Comparison of ENCODE assay signal across 13 cellular contexts in genomic region chr7:42071372-42072261, GRCh38.
A peak's percentile ranks its signal among the peaks of the same experiment; 100 is the strongest.
DNase-seq lines count a peak whose midpoint lies in the region; ATAC-seq, FAIRE-seq and TF ChIP-seq lines count a peak whose summit lies in the region.
"Had no signal": no experiment of that assay in that cellular context is flagged by ENCODE, and none has a peak within 500 bp of the region (broad histone marks: within the 10 kb centered on the region; RNA-seq: fewer than 3 reads in every experiment).

No MANE protein-coding gene starts in this region.

- TF ChIP-seq CTCF in cardiac muscle cell (IDR thresholded peaks at IDR 0.05; ENCODE audit: low read depth, low read length) (peak; percentile 15), right atrium auricular region (IDR thresholded peaks at IDR 0.05) (no peak), brain (conservative IDR thresholded peaks at IDR 0.05) (peak in 1 of 2 experiments; percentile 60), left lung (IDR thresholded peaks at IDR 0.05) (peak; percentile 26 to 28), tibial artery (IDR thresholded peaks at IDR 0.05) (peak in 1 of 2 experiments; percentile 11)

- peak overlapping the region; percentile 35 to 81 (median 72) for H3K4me3 Mint-ChIP-seq in brain
- H3K4me3 Mint-ChIP-seq: natural killer cell had no signal

- H3K4me1 Mint-ChIP-seq in brain: peaks cover 100% of the 10 kb centered on the region

- H3K9me3 Mint-ChIP-seq in brain: no peaks in the 10 kb centered on the region
- H3K9me3 Mint-ChIP-seq: natural killer cell had no signal

- no peaks in the 10 kb centered on the region for H3K36me3 ChIP-seq in cardiac muscle cell
- H3K36me3 ChIP-seq in right atrium auricular region: no peaks in the 10 kb centered on the region
- no peaks in the 10 kb centered on the region for H3K36me3 ChIP-seq in left lung
- H3K36me3 ChIP-seq in tibial artery: no peaks in the 10 kb centered on the region
- H3K36me3 ChIP-seq: HAP-1 had no signal

- no peaks in the 10 kb centered on the region for H3K36me3 Mint-ChIP-seq in brain
- H3K36me3 Mint-ChIP-seq: natural killer cell had no signal

- peaks cover 69% of the 10 kb centered on the region for H3K4me1 ChIP-seq in cardiac muscle cell (ENCODE audit: low read depth)
- no peaks in the 10 kb centered on the region for H3K4me1 ChIP-seq in right atrium auricular region
- peaks cover 0 to 4% of the 10 kb centered on the region in 2 donors for H3K4me1 ChIP-seq in left lung
- H3K4me1 ChIP-seq in tibial artery: no peaks in the 10 kb centered on the region

- H3K27ac ChIP-seq in cardiac muscle cell: peak overlapping the region; percentile 68
- H3K27ac ChIP-seq in right atrium auricular region: no peak overlapping the region
- no peak overlapping the region for H3K27ac ChIP-seq in left lung
- H3K27ac ChIP-seq in tibial artery: no peak overlapping the region

- no peaks in the 10 kb centered on the region for H3K9me3 ChIP-seq in cardiac muscle cell (ENCODE audit: low read depth)
- no peaks in the 10 kb centered on the region for H3K9me3 ChIP-seq in right atrium auricular region
- H3K9me3 ChIP-seq in left lung: no peaks in the 10 kb centered on the region
- H3K9me3 ChIP-seq in tibial artery: no peaks in the 10 kb centered on the region
- H3K9me3 ChIP-seq: HAP-1 had no signal

- H3K27ac Mint-ChIP-seq in brain: peak overlapping the region; percentile 86 to 96 (median 95)
- H3K27ac Mint-ChIP-seq: natural killer cell had no signal

- peaks cover 4% of the 10 kb centered on the region for H3K27me3 Mint-ChIP-seq in brain

- H3K4me3 ChIP-seq in cardiac muscle cell (no peak overlapping the region), right atrium auricular region (no peak overlapping the region), left lung (no peak overlapping the region), tibial artery (no peak overlapping the region)
- H3K4me3 ChIP-seq: HAP-1 had no signal

- DNase-seq in cardiac muscle cell (ENCODE audit: low read depth in 1 of 2, low spot score in 1 of 2) (peak; percentile 28 to 58), right atrium auricular region (ENCODE audit: low spot score) (no peak), left lung (no peak), urothelium cell line (ENCODE audit: low spot score) (no peak), tibial artery (no peak), dedifferentiated amniotic fluid mesenchymal stem cell (ENCODE audit: extremely low spot score) (no peak)
- DNase-seq in activated CD4-positive, alpha-beta T cell treated with anti-CD3 and anti-CD28 coated beads for 48 hours: no peak
- DNase-seq: natural killer cell; NCI-H1048; NCI-H69; stimulated activated CD4-positive, alpha-beta T cell treated with anti-CD3 and anti-CD28 coated beads, Interleukin-2, amount 100 ng/mL, for 48 hours had no signal

- FAIRE-seq in urothelium cell line (lab: Jason Lieb, UNC): peak; percentile 53

- intact Hi-C loops in left lung (cut with DNase I): no loop called here
- intact Hi-C loops in tibial artery (cut with DNase I; ENCODE audit: low total_unique reads): no loop called here

- H3K27me3 ChIP-seq in cardiac muscle cell (no peaks in the 10 kb centered on the region), right atrium auricular region (no peaks in the 10 kb centered on the region), left lung (no peaks in the 10 kb centered on the region), tibial artery (no peaks in the 10 kb centered on the region)

- peak; percentile 91 for ATAC-seq in left lung
- ATAC-seq: natural killer cell had no signal

Comparison
In these comparisons a context has a peak if more than half of its experiments do, and no peak if none do; other contexts are left out.
1. DNase-seq: peak in cardiac muscle cell (2 of 2); none in right atrium auricular region (single experiment), left lung (0 of 2), urothelium cell line (single experiment), activated CD4-positive, alpha-beta T cell treated with anti-CD3 and anti-CD28 coated beads for 48 hours (single experiment), tibial artery (0 of 2) and dedifferentiated amniotic fluid mesenchymal stem cell (single experiment).
2. CTCF ChIP-seq: peak in cardiac muscle cell (single experiment) and left lung (2 of 2); none in right atrium auricular region (0 of 2).